28 cellular contexts compared by ENCODE assay signal in the genomic region with DNA sequence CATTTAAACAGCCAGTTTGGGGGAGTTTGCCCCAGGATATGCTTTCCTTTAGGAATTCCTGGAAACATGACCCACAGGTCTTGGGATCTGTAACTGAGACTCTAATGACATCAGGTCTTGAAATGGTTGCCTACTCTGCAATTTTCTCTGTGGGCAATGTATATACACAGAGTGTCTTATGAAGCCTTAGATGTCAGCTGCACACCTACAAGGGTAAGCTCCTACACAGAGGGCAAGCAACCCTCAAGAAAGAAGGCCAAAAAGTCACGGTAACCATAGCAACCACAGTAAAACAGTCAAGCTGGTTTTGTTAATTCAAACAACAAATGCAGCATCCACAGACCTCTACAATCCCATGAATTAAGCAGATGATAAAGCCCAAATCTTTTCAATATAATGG.
"Had no signal": no experiment of that assay in that cellular context is flagged by ENCODE, and none has a peak within 500 bp of the region (broad histone marks: within the 10 kb centered on the region; RNA-seq: fewer than 3 reads in every experiment).

No MANE protein-coding gene starts in this region.

- H3K9me3 ChIP-seq: gastrocnemius medialis, neutrophil, ovary, testis, transverse colon had no signal

- H3K4me1 ChIP-seq: gastrocnemius medialis, testis, transverse colon had no signal

- H3K36me3 ChIP-seq: brain microvascular endothelial cell, gastrocnemius medialis, ovary had no signal

- FAIRE-seq: astrocyte, keratinocyte had no signal

- DNase-seq: activated CD4-positive, alpha-beta memory T cell treated with anti-CD3 and anti-CD28 coated beads, Interleukin-2, amount 10 ng/mL, durations not matched to agents 7 days and 5 days; activated CD4-positive, alpha-beta T cell treated with anti-CD3 and anti-CD28 coated beads for 1 hour; activated CD4-positive, alpha-beta T cell treated with anti-CD3 and anti-CD28 coated beads, Interleukin-2, amount 10 ng/mL, durations not matched to agents 7 days and 5 days; activated CD8-positive, alpha-beta memory T cell treated with anti-CD3 and anti-CD28 coated beads, Interleukin-2, amount 10 ng/mL, durations not matched to agents 7 days and 5 days; activated naive CD4-positive, alpha-beta T cell treated with anti-CD3 and anti-CD28 coated beads for 36 hours; activated naive CD8-positive, alpha-beta T cell treated with anti-CD3 and anti-CD28 coated beads for 36 hours; activated T-cell treated with anti-CD3 and anti-CD28 coated beads, Interleukin-2, amount 50 U/mL, for 48 hours; brain microvascular endothelial cell; cortex of kidney; effector memory CD8-positive, alpha-beta T cell; erythroblast; gastrocnemius medialis; glutamatergic neuron; left cardiac atrium; mammary epithelial cell; naive thymus-derived CD8-positive, alpha-beta T cell; ovary; stimulated activated CD4-positive, alpha-beta T cell treated with anti-CD3 and anti-CD28 coated beads, Interleukin-12 subunit alpha, Interleukin-12 subunit beta, amount 100 ng/mL, for 4 hours; stimulated activated CD4-positive, alpha-beta T cell treated with anti-CD3 and anti-CD28 coated beads, Interleukin-4, amount 100 ng/mL, for 1 hour; stimulated activated naive CD8-positive, alpha-beta T cell treated with anti-CD3 and anti-CD28 coated beads, Interleukin-15, Interleukin-2, amounts not matched to agents 100 U/mL and 50 U/mL, for 24 hours; T-helper 9 cell; testis; transverse colon had no signal

- H3K27me3 ChIP-seq: brain microvascular endothelial cell, gastrocnemius medialis, neutrophil, ovary, testis, transverse colon had no signal

- H3K4me3 ChIP-seq: gastrocnemius medialis, ovary, skin epidermis, testis, transverse colon had no signal

- H3K27ac ChIP-seq: brain microvascular endothelial cell, gastrocnemius medialis, neutrophil, ovary, skin epidermis, testis, transverse colon had no signal

- ATAC-seq: activated CD8-positive, alpha-beta memory T cell treated with anti-CD3 and anti-CD28 coated beads, Interleukin-2, amount 10 ng/mL, durations not matched to agents 7 days and 5 days; effector memory CD8-positive, alpha-beta T cell; gastrocnemius medialis; left cardiac atrium; naive thymus-derived CD8-positive, alpha-beta T cell; sciatic nerve; stimulated activated naive CD8-positive, alpha-beta T cell treated with anti-CD3 and anti-CD28 coated beads, Interleukin-15, Interleukin-2, amounts not matched to agents 100 U/mL and 50 U/mL, for 24 hours had no signal
